1 cellular context compared by ENCODE assay signal in genomic region chr2:64972856-64973255, GRCh38.
TF ChIP-seq lines count a peak whose summit lies in the region.

No MANE protein-coding gene starts in this region.

TF ChIP-seq in HEK293, 187 proteins besides CTCF, POLR2A, EP300 and RAD21:
- TF ChIP-seq ATF2 (tag by site-specific recombination; IDR thresholded peaks at IDR 0.05; ENCODE audit: low read depth) (peak; percentile 66), ZIC2 (tag by site-specific recombination; IDR thresholded peaks at IDR 0.05) (no peak)
TF ChIP-seq in HEK293: peak in this region for 1.
